ENCODE assay signal across 19 cellular contexts in the genomic region with DNA sequence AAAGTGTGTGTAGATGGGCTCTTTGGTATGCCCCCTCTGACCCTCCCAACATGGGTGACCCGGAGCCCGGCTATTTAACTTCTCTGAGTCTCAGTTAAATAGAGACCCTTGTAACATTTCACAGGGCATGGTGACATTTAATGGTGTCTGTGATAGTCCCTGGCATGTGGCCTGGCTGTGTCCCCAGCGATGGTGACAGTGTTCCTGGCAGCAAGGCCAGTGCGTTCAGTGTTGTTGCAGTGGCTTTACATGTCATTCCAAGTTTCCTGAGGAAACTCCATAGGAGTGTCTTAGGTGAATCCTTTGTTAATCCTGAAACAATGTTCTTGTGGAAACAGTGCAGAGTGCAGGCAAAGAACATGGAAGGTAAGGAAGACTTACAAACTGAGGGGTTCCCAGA.
DNase-seq lines count a peak whose midpoint lies in the region; ATAC-seq and TF ChIP-seq lines count a peak whose summit lies in the region.
"Had no signal": no experiment of that assay in that cellular context is flagged by ENCODE, and none has a peak within 500 bp of the region (broad histone marks: within the 10 kb centered on the region; RNA-seq: fewer than 3 reads in every experiment).

No MANE protein-coding gene starts in this region.

- no peak overlapping the region for H3K27ac ChIP-seq in right atrium auricular region
- peak overlapping the region; percentile 73 for H3K27ac ChIP-seq in WERI-Rb-1
- peak overlapping the region in 7 of 12 donors; percentile 3 to 70 (median 58) for H3K27ac ChIP-seq in heart left ventricle
- H3K27ac ChIP-seq: C4-2B, GM23248 had no signal

- H3K36me3 ChIP-seq in right atrium auricular region (no peaks in the 10 kb centered on the region), WERI-Rb-1 (no peaks in the 10 kb centered on the region), heart left ventricle (no peaks in the 10 kb centered on the region), HAP-1 (replicated peaks) (no peaks in the 10 kb centered on the region)

- H3K27me3 ChIP-seq in right atrium auricular region (no peaks in the 10 kb centered on the region), WERI-Rb-1 (ENCODE audit: insufficient read depth, low read depth, severe bottlenecking) (no peaks in the 10 kb centered on the region), heart left ventricle (no peaks in the 10 kb centered on the region), HAP-1 (ENCODE audit: low read depth) (no peaks in the 10 kb centered on the region)

- H3K4me3 ChIP-seq in right atrium auricular region = no peak overlapping the region
- H3K4me3 ChIP-seq in WERI-Rb-1 (ENCODE audit: low read depth, low read length) = no peak overlapping the region
- no peak overlapping the region for H3K4me3 ChIP-seq in heart left ventricle
- no peak overlapping the region for H3K4me3 ChIP-seq in HAP-1
- H3K4me3 ChIP-seq: GM23248, K562 had no signal

- peaks cover 0 to 21% of the 10 kb centered on the region in 2 donors for H3K4me1 ChIP-seq in right atrium auricular region
- H3K4me1 ChIP-seq in heart left ventricle = peaks cover 0 to 35% (median 11%) of the 10 kb centered on the region in 12 donors
- H3K4me1 ChIP-seq in HAP-1 = no peaks in the 10 kb centered on the region
- H3K4me1 ChIP-seq: Caco-2 had no signal

- intact Hi-C loops in Right ventricle myocardium inferior (cut with DNase I) (loop anchor here (2.0 kb wide), 1 partner anchor 64 kb away; no protein-coding TSS in a partner anchor), heart left ventricle (cut with DNase I) (loop anchor here in 1 of 10 donors (10.0 kb wide), 1 partner anchor 60 kb away; no protein-coding TSS in a partner anchor), left ventricle myocardium superior (cut with micrococcal nuclease) (no loop called here)

- in situ Hi-C loops in HAP-1 (cut with MboI; ENCODE audit: low sequenced_read_pairs) = no loop called here

- DNase-seq in Right ventricle myocardium inferior (ENCODE audit: missing footprints) (peak; percentile 80), right atrium auricular region (ENCODE audit: low spot score) (no peak), WERI-Rb-1 (peak; percentile 19), heart left ventricle (peak; percentile 27 to 77 (median 61)), left ventricle myocardium superior (peak; percentile 80), AML-193 (lab: John Stamatoyannopoulos, UW) (no peak), HAP-1 (ENCODE audit: low spot score in 2 of 2) (no peak)
- DNase-seq: ACHN; Caco-2; CD4-positive, alpha-beta T cell; DMS53; DND-41; EL; GM23248; HCEC 1CT; IMR-90 had no signal

- TF ChIP-seq CTCF in right atrium auricular region (IDR thresholded peaks at IDR 0.05) (no peak), WERI-Rb-1 (IDR thresholded peaks at IDR 0.05; ENCODE audit: low read depth, low read length) (no peak), heart left ventricle (IDR thresholded peaks at IDR 0.05) (no peak)

- TF ChIP-seq POLR2A in heart left ventricle (IDR thresholded peaks at IDR 0.05) = no peak

- 42 to 51% (median 47%) methylated on average over 4 of the region's 4 CpGs for WGBS in heart left ventricle, 4 donors

- peak; percentile 77 for ATAC-seq in Right ventricle myocardium inferior
- ATAC-seq in heart left ventricle = peak; percentile 84 to 91 (median 86)
- peak; percentile 87 for ATAC-seq in left ventricle myocardium superior
- ATAC-seq in HG02884 (IDR thresholded peaks at IDR 0.05; ENCODE audit: unreplicated experiment) = no peak
- ATAC-seq: K562 had no signal

- H3K9me3 ChIP-seq in right atrium auricular region (no peaks in the 10 kb centered on the region), WERI-Rb-1 (ENCODE audit: severe bottlenecking) (no peaks in the 10 kb centered on the region), heart left ventricle (peaks cover 0 to under 1% (median 0%) of the 10 kb centered on the region in 12 donors), HAP-1 (no peaks in the 10 kb centered on the region)
- H3K9me3 ChIP-seq: Caco-2 had no signal

Comparison
In these comparisons a context has a peak if more than half of its experiments do, and no peak if none do; other contexts are left out.
1. DNase-seq: peak in Right ventricle myocardium inferior (single experiment), WERI-Rb-1 (single experiment), heart left ventricle (5 of 5) and left ventricle myocardium superior (single experiment); none in right atrium auricular region (single experiment), AML-193 (0 of 2) and HAP-1 (0 of 2).
2. H3K27ac ChIP-seq: peak in WERI-Rb-1 (single experiment) and heart left ventricle (7 of 12); none in right atrium auricular region (0 of 2).